Comparison of ENCODE assay signal across 24 cellular contexts in genomic region chr3:31953091-31953490, GRCh38. TPM values are rescaled to one million over a fixed set of nuclear protein-coding genes. Genes with fewer than 3 reads are reported as not detected.
"Had no signal": no experiment of that assay in that cellular context is flagged by ENCODE, and none has a peak within 500 bp of the region (broad histone marks: within the 10 kb centered on the region; RNA-seq: fewer than 3 reads in every experiment).

No MANE protein-coding gene starts in this region.

- H3K27me3 ChIP-seq: esophagus squamous epithelium, gastrocnemius medialis, right lobe of liver, transverse colon had no signal

- H3K27ac ChIP-seq: esophagus squamous epithelium, gastrocnemius medialis, right lobe of liver, transverse colon, VCaP had no signal

- H3K36me3 ChIP-seq: esophagus squamous epithelium, right lobe of liver, transverse colon had no signal

- H3K4me1 ChIP-seq: right lobe of liver had no signal

- ATAC-seq: activated CD8-positive, alpha-beta T cell treated with anti-CD3 and anti-CD28 coated beads, Interleukin-2, amount 10 ng/mL, durations not matched to agents 7 days and 5 days; activated naive CD4-positive, alpha-beta T cell treated with anti-CD3 and anti-CD28 coated beads, Interleukin-2, amount 50 U/mL, for 72 hours; effector memory CD8-positive, alpha-beta T cell; gastrocnemius medialis; left cardiac atrium; right lobe of liver; stimulated activated effector memory CD8-positive, alpha-beta T cell treated with anti-CD3 and anti-CD28 coated beads, Interleukin-12 subunit alpha, Interleukin-12 subunit beta, amount 100 ng/mL, for 72 hours had no signal

- H3K36me3 Mint-ChIP-seq: stimulated activated effector memory CD8-positive, alpha-beta T cell treated with anti-CD3 and anti-CD28 coated beads, Interleukin-12 subunit alpha, Interleukin-12 subunit beta, amount 100 ng/mL, for 72 hours had no signal

- DNase-seq: activated CD4-positive, alpha-beta T cell treated with anti-CD3 and anti-CD28 coated beads for 1 hour; activated CD4-positive, alpha-beta T cell treated with anti-CD3 and anti-CD28 coated beads, Interleukin-2, amount 50 U/mL, for 1 hour; activated CD8-positive, alpha-beta T cell treated with anti-CD3 and anti-CD28 coated beads, Interleukin-2, amount 10 ng/mL, durations not matched to agents 7 days and 5 days; activated gamma-delta T cell treated with Interleukin-2 at 50 U/mL for 16 hours; activated T-cell treated with anti-CD3 and anti-CD28 coated beads, Interleukin-2, amount 50 U/mL, for 1 hour; aorta; effector memory CD8-positive, alpha-beta T cell; esophagus squamous epithelium; gastrocnemius medialis; head of caudate nucleus; left cardiac atrium; mesendoderm; naive thymus-derived CD4-positive, alpha-beta T cell; occipital lobe; posterior cingulate gyrus; right lobe of liver; stimulated activated CD4-positive, alpha-beta T cell treated with anti-CD3 and anti-CD28 coated beads, Interleukin-2, amount 100 ng/mL, for 24 hours; transverse colon had no signal

- H3K9me3 ChIP-seq: gastrocnemius medialis, right lobe of liver had no signal

- H3K27ac Mint-ChIP-seq: activated CD8-positive, alpha-beta T cell treated with anti-CD3 and anti-CD28 coated beads, Interleukin-2, amount 10 ng/mL, durations not matched to agents 7 days and 5 days; activated naive CD4-positive, alpha-beta T cell treated with anti-CD3 and anti-CD28 coated beads, Interleukin-2, amount 50 U/mL, for 72 hours; effector memory CD8-positive, alpha-beta T cell; naive thymus-derived CD4-positive, alpha-beta T cell; stimulated activated effector memory CD8-positive, alpha-beta T cell treated with anti-CD3 and anti-CD28 coated beads, Interleukin-12 subunit alpha, Interleukin-12 subunit beta, amount 100 ng/mL, for 72 hours had no signal

- H3K4me3 Mint-ChIP-seq: activated CD8-positive, alpha-beta T cell treated with anti-CD3 and anti-CD28 coated beads, Interleukin-2, amount 10 ng/mL, durations not matched to agents 7 days and 5 days; central memory CD8-positive, alpha-beta T cell; effector memory CD8-positive, alpha-beta T cell; naive thymus-derived CD4-positive, alpha-beta T cell; neural crest cell; stimulated activated effector memory CD8-positive, alpha-beta T cell treated with anti-CD3 and anti-CD28 coated beads, Interleukin-12 subunit alpha, Interleukin-12 subunit beta, amount 100 ng/mL, for 72 hours had no signal

- H3K4me3 ChIP-seq: esophagus squamous epithelium, gastrocnemius medialis, right lobe of liver, skin epidermis, transverse colon had no signal

- H3K4me1 Mint-ChIP-seq: central memory CD8-positive, alpha-beta T cell; stimulated activated effector memory CD8-positive, alpha-beta T cell treated with anti-CD3 and anti-CD28 coated beads, Interleukin-12 subunit alpha, Interleukin-12 subunit beta, amount 100 ng/mL, for 72 hours had no signal

RNA-seq across cellular contexts. Expression of gene ZNF860, which starts 28.5 kb away (rescaled TPM):
- total RNA-seq: activated CD8-positive, alpha-beta T cell treated with anti-CD3 and anti-CD28 coated beads, Interleukin-2, amount 10 ng/mL, durations not matched to agents 7 days and 5 days had no signal
- polyA plus RNA-seq: naive thymus-derived CD4-positive, alpha-beta T cell had no signal
